Comparison of ENCODE assay signal across 18 cellular contexts in the genomic region with DNA sequence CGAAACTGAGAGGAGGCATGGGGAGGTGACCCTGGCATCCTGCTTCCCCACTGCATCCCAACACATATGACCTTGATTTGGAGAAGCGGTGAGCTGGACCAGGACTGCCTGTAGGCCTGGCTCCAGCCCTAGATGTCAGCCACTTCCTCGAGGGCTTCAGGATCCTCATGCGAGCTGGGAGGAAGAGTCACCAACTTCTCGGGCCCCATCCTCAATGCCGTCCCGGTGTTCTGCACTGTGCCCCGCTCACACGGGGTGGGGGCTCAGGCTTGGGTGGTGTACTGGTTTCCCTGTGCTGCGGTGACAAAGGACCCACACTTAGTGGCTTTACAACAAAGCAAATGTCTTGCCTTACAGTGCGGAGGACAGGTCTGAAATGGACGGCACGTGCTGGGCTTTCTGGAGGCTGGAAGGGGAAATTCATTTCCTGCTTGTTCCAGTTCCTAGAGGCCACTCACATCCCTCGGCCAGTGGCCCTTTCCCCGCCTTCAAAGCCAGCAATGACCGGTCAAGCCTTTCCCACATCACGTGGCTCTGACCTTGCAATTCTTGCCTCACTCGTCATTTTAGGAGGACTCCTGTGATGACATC.
A peak's percentile ranks its signal among the peaks of the same experiment; 100 is the strongest.
DNase-seq lines count a peak whose midpoint lies in the region; ATAC-seq, FAIRE-seq and TF ChIP-seq lines count a peak whose summit lies in the region.
"Had no signal": no experiment of that assay in that cellular context is flagged by ENCODE, and none has a peak within 500 bp of the region (broad histone marks: within the 10 kb centered on the region; RNA-seq: fewer than 3 reads in every experiment).

No MANE protein-coding gene starts in this region.

- no peak overlapping the region for H4K91ac ChIP-seq in neuronal stem cell (ENCODE audit: low read depth, low read length, poor library complexity)

- peak; percentile 36 for DNase-seq in activated effector memory CD4-positive, alpha-beta T cell treated with anti-CD3 and anti-CD28 coated beads, Interleukin-2, amount 50 U/mL, for 16 hours
- no peak for DNase-seq in activated effector memory CD4-positive, alpha-beta T cell treated with Interleukin-2 at 50 U/mL for 16 hours
- DNase-seq in ecto neural progenitor cell (ENCODE audit: low spot score) = peak; percentile 38
- DNase-seq in neuronal stem cell (ENCODE audit: low spot score) = no peak
- DNase-seq in upper lobe of right lung = peak; percentile 57
- DNase-seq in urothelium cell line (ENCODE audit: low spot score) = no peak
- DNase-seq: 8988T, C1 segment of cervical spinal cord, DMS 273 treated with DMSO at 0.1 percent for 48 hours, HCEC 1CT, NCI-H1436 treated with DMSO at 0.1 percent for 48 hours, NCI-H2107, NCI-H226, NCI-H69, PC-3 had no signal

- H3K27ac ChIP-seq in neuronal stem cell (replicated peaks; ENCODE audit: low read length) (no peak overlapping the region), upper lobe of right lung (no peak overlapping the region)

- H2AK5ac ChIP-seq in neuronal stem cell (ENCODE audit: low read depth, low read length) = peak overlapping the region; percentile 16

- H3K4me2 ChIP-seq in neuronal stem cell (ENCODE audit: insufficient read depth, low read length, poor library complexity, severe bottlenecking) = no peak overlapping the region

- peaks cover 1 to 5% of the 10 kb centered on the region in 2 donors for H3K9me3 ChIP-seq in neuronal stem cell (replicated peaks in 1 of 2; ENCODE audit: control insufficient read depth in 2 of 2, insufficient read depth in 1 of 2, low read depth in 1 of 2, low read length in 2 of 2)
- peaks cover 7% of the 10 kb centered on the region for H3K9me3 ChIP-seq in upper lobe of right lung

- H3K23ac ChIP-seq in neuronal stem cell (ENCODE audit: low read depth, low read length, poor library complexity) = no peak overlapping the region

- WGBS in neuronal stem cell (ENCODE audit: extremely low coverage in 2 of 2, insufficient read length in 2 of 2, insufficient replicate concordance in 1 of 2), 2 donors = no CpG with 5 or more reads among the region's 18 CpGs

- H3K79me1 ChIP-seq in neuronal stem cell (ENCODE audit: low read depth, low read length) = no peaks in the 10 kb centered on the region

- H3K9ac ChIP-seq in neuronal stem cell (ENCODE audit: low read depth, low read length, poor library complexity) = peak overlapping the region; percentile 2

- H2BK5ac ChIP-seq in neuronal stem cell (ENCODE audit: low read length) = no peak overlapping the region

- H3K18ac ChIP-seq in neuronal stem cell (ENCODE audit: low read length) = peak overlapping the region; percentile 50

- FAIRE-seq in urothelium cell line (lab: Jason Lieb, UNC) = no peak
- FAIRE-seq: HTR-8/SVneo had no signal

- H2BK15ac ChIP-seq in neuronal stem cell (ENCODE audit: low read length) = peak overlapping the region; percentile 6

- H3K4me3 ChIP-seq in neuronal stem cell (ENCODE audit: low read length in 2 of 2) (no peak overlapping the region), upper lobe of right lung (no peak overlapping the region)

- H3K14ac ChIP-seq in neuronal stem cell (ENCODE audit: low read length) = no peak overlapping the region

- H3K4me1 ChIP-seq in neuronal stem cell (ENCODE audit: control insufficient read depth in 2 of 2, insufficient read depth in 1 of 2, low read depth in 1 of 2, low read length in 2 of 2) = peaks cover 5 to 9% of the 10 kb centered on the region in 2 donors
- H3K4me1 ChIP-seq in upper lobe of right lung = no peaks in the 10 kb centered on the region

- H3K36me3 ChIP-seq in neuronal stem cell (replicated peaks in 1 of 2; ENCODE audit: control insufficient read depth in 2 of 2, insufficient read depth in 2 of 2, low read length in 2 of 2) (no peaks in the 10 kb centered on the region), upper lobe of right lung (no peaks in the 10 kb centered on the region)

- intact Hi-C loops in upper lobe of right lung (cut with DNase I) = no loop called here

- no peak overlapping the region for H4K8ac ChIP-seq in neuronal stem cell (ENCODE audit: low read depth, low read length)

- H3K27me3 ChIP-seq in neuronal stem cell (ENCODE audit: control insufficient read depth in 3 of 3, insufficient read depth in 3 of 3, low read depth in 1 of 3, low read length in 3 of 3) (no peaks in the 10 kb centered on the region), upper lobe of right lung (no peaks in the 10 kb centered on the region)

- no peak for ATAC-seq in upper lobe of right lung
- no peak for ATAC-seq in HG03095 (IDR thresholded peaks at IDR 0.05; ENCODE audit: unreplicated experiment)
- no peak for ATAC-seq in GM21737 (IDR thresholded peaks at IDR 0.05; ENCODE audit: unreplicated experiment)
- ATAC-seq: PC-3 had no signal

- no peak overlapping the region for H2BK12ac ChIP-seq in neuronal stem cell (ENCODE audit: low read length)

- H3K4ac ChIP-seq in neuronal stem cell (ENCODE audit: low read length) = no peak overlapping the region

- TF ChIP-seq CTCF in upper lobe of right lung (IDR thresholded peaks at IDR 0.05) = no peak

- no peak overlapping the region for H2AFZ ChIP-seq in neuronal stem cell (ENCODE audit: low read length)

- no peak overlapping the region for H2BK120ac ChIP-seq in neuronal stem cell (ENCODE audit: low read depth, low read length)

Comparison
In these comparisons a context has a peak if more than half of its experiments do, and no peak if none do; other contexts are left out.
1. DNase-seq: peak in activated effector memory CD4-positive, alpha-beta T cell treated with anti-CD3 and anti-CD28 coated beads, Interleukin-2, amount 50 U/mL, for 16 hours (single experiment), ecto neural progenitor cell (single experiment) and upper lobe of right lung (single experiment); none in activated effector memory CD4-positive, alpha-beta T cell treated with Interleukin-2 at 50 U/mL for 16 hours (single experiment), neuronal stem cell (single experiment) and urothelium cell line (single experiment).